12 cellular contexts compared by ENCODE assay signal in genomic region chr7:43294080-43294630, GRCh38.
DNase-seq lines count a peak whose midpoint lies in the region; ATAC-seq and TF ChIP-seq lines count a peak whose summit lies in the region.
"Had no signal": no experiment of that assay in that cellular context is flagged by ENCODE, and none has a peak within 500 bp of the region (broad histone marks: within the 10 kb centered on the region; RNA-seq: fewer than 3 reads in every experiment).

No MANE protein-coding gene starts in this region.

- peaks cover 3% of the 10 kb centered on the region; the same call in 1 of the 2 replicates for H3K4me1 ChIP-seq in GM23248 (ENCODE audit: insufficient read depth)
- H3K4me1 ChIP-seq in SK-N-SH (ENCODE audit: control insufficient read depth in 1 of 2, insufficient read depth in 2 of 2, low read depth in 1 of 2, low read length in 1 of 2), result no peaks in the 10 kb centered on the region
- H3K4me1 ChIP-seq in gastrocnemius medialis, result peaks cover 0 to 5% of the 10 kb centered on the region in 2 donors

- DNase-seq in GM23248 (peak; percentile 87), SK-N-SH (no peak), fibroblast of the aortic adventitia (ENCODE audit: low read depth) (peak; percentile 84), gastrocnemius medialis (peak; percentile 21 to 45), retina (no peak), hippocampal formation (lab: John Stamatoyannopoulos, UW) (no peak), COR-L47 (lab: John Stamatoyannopoulos, UW) (no peak)
- DNase-seq: activated B cell treated with CpG ODN at 0.5 μM for 24 hours; activated naive CD4-positive, alpha-beta T cell treated with Interleukin-2 at 50 U/mL for 16 hours; NCI-H1092; stimulated activated naive CD4-positive, alpha-beta T cell had no signal

- in situ Hi-C loops in GM23248 (cut with MboI) (loop anchor here (25.0 kb wide), 1 partner anchor 418 kb away; no protein-coding TSS in a partner anchor), gastrocnemius medialis (cut with MboI; ENCODE audit: low sequenced_read_pairs in 4 of 4) (no loop called here)

- H4K20me1 ChIP-seq in GM23248 (ENCODE audit: insufficient read depth), result no peaks in the 10 kb centered on the region
- H4K20me1 ChIP-seq in SK-N-SH (ENCODE audit: insufficient read depth), result no peaks in the 10 kb centered on the region

- H3K36me3 ChIP-seq in GM23248 (ENCODE audit: low read depth) (no peaks in the 10 kb centered on the region), SK-N-SH (replicated peaks in 1 of 2; ENCODE audit: control insufficient read depth in 1 of 2, insufficient read depth in 2 of 2, low read length in 1 of 2) (no peaks in the 10 kb centered on the region), gastrocnemius medialis (no peaks in the 10 kb centered on the region)

- H3K27ac ChIP-seq in GM23248 (no peak overlapping the region), SK-N-SH (ENCODE audit: low read depth in 2 of 2, low read length in 1 of 2) (no peak overlapping the region), gastrocnemius medialis (peak overlapping the region in 1 of 4 donors; percentile 16)

- H3K79me2 ChIP-seq in GM23248 (ENCODE audit: insufficient read depth), result no peaks in the 10 kb centered on the region
- H3K79me2 ChIP-seq in SK-N-SH (ENCODE audit: insufficient read depth), result no peaks in the 10 kb centered on the region

- TF ChIP-seq CTCF in SK-N-SH (IDR thresholded peaks at IDR 0.05) (no peak), fibroblast of the aortic adventitia (IDR thresholded peaks at IDR 0.05; ENCODE audit: insufficient read depth, low read length) (no peak), gastrocnemius medialis (IDR thresholded peaks at IDR 0.05 in 4 of 5, conservative IDR thresholded peaks at IDR 0.05 in 1 of 5) (no peak)

- H3K27me3 ChIP-seq in GM23248 (replicated peaks; ENCODE audit: insufficient read depth) (no peaks in the 10 kb centered on the region), SK-N-SH (ENCODE audit: insufficient read depth) (peaks cover 25% of the 10 kb centered on the region; the same call in 1 of the 2 replicates), gastrocnemius medialis (no peaks in the 10 kb centered on the region)

- H3K9ac ChIP-seq in GM23248 (no peak overlapping the region), SK-N-SH (no peak overlapping the region)

- H3K9me3 ChIP-seq in GM23248 (ENCODE audit: low read depth), result no peaks in the 10 kb centered on the region
- H3K9me3 ChIP-seq in SK-N-SH, result no peaks in the 10 kb centered on the region
- H3K9me3 ChIP-seq in gastrocnemius medialis, result no peaks in the 10 kb centered on the region

- H3K4me2 ChIP-seq in GM23248 (ENCODE audit: unreplicated experiment) (peak overlapping the region; percentile 41), SK-N-SH (peak overlapping the region; percentile 23; the same call in 1 of the 2 replicates)

- TF ChIP-seq EP300 in SK-N-SH (IDR thresholded peaks at IDR 0.05; ENCODE audit: borderline replicate concordance in 1 of 2, low read depth in 1 of 2, low read length in 1 of 2), result no peak

- H3K9me2 ChIP-seq in GM23248 (ENCODE audit: insufficient read depth) (no peaks in the 10 kb centered on the region), SK-N-SH (no peaks in the 10 kb centered on the region)

- H3F3A ChIP-seq in GM23248 (ENCODE audit: insufficient read depth) (no peaks in the 10 kb centered on the region; the same call in 1 of the 2 replicates), SK-N-SH (replicated peaks; ENCODE audit: insufficient read depth) (no peaks in the 10 kb centered on the region)

- TF ChIP-seq POLR2A in gastrocnemius medialis (IDR thresholded peaks at IDR 0.05), result no peak

- H2AFZ ChIP-seq in GM23248 (no peak overlapping the region), SK-N-SH (ENCODE audit: low read depth) (no peak overlapping the region)

- CTCF ChIA-PET in SK-N-SH (lab: Yijun Ruan, JAX), result interaction anchor here (0.7 to 1.3 kb wide), 3 partner anchors 8 to 145 kb away, joined by 3 read pairs; no protein-coding TSS in a partner anchor

- 47 to 48% methylated on average over 5 of the region's 5 CpGs for WGBS in GM23248 (ENCODE audit: low coverage in 1 of 2, low lambda C conversion rate in 2 of 2, missing lambda C conversion rate in 2 of 2), 2 experiments
- 34% methylated on average over 5 of the region's 5 CpGs for WGBS in SK-N-SH (ENCODE audit: low lambda C conversion rate)

- H3K4me3 ChIP-seq in GM23248, result no peak overlapping the region
- no peak overlapping the region for H3K4me3 ChIP-seq in SK-N-SH (ENCODE audit: low read depth in 2 of 2, low read length in 1 of 2)
- no peak overlapping the region for H3K4me3 ChIP-seq in fibroblast of the aortic adventitia (ENCODE audit: low read depth, low read length)
- no peak overlapping the region for H3K4me3 ChIP-seq in gastrocnemius medialis

- ATAC-seq in gastrocnemius medialis (peak; percentile 75 to 95), HG02938 (IDR thresholded peaks at IDR 0.05; ENCODE audit: unreplicated experiment) (no peak)

- POLR2A ChIA-PET in SK-N-SH (lab: Yijun Ruan, JAX), result no interaction called here

- intact Hi-C loops in gastrocnemius medialis (cut with DNase I; ENCODE audit: low total_unique reads), result no loop called here

- TF ChIP-seq RAD21 in SK-N-SH (IDR thresholded peaks at IDR 0.05; ENCODE audit: low read length), result no peak

TF ChIP-seq in SK-N-SH, 30 proteins besides CTCF, POLR2A, EP300 and RAD21:
- TF ChIP-seq PBX3 (IDR thresholded peaks at IDR 0.05), result peak; percentile 18; the same call in 1 of the 2 replicates
- TF ChIP-seq JUND (IDR thresholded peaks at IDR 0.05), result peak; percentile 57
- TF ChIP-seq NRF1 (IDR thresholded peaks at IDR 0.05; ENCODE audit: low read depth, low read length), result no peak
- TF ChIP-seq TCF12 (IDR thresholded peaks at IDR 0.05), result peak; percentile 59
- peak; percentile 51; the same call in 1 of the 2 replicates for TF ChIP-seq FOSL2 (IDR thresholded peaks at IDR 0.05; ENCODE audit: borderline replicate concordance, low read depth)
- peak; percentile 92 for TF ChIP-seq NFIC (IDR thresholded peaks at IDR 0.05; ENCODE audit: borderline replicate concordance)
- no peak for TF ChIP-seq FOXJ3 (CRISPR knock-in tag; IDR thresholded peaks at IDR 0.05)

Comparison
In these comparisons a context has a peak if more than half of its experiments do, and no peak if none do; other contexts are left out.
1. DNase-seq: peak in GM23248 (single experiment), fibroblast of the aortic adventitia (single experiment) and gastrocnemius medialis (2 of 2); none in SK-N-SH (single experiment), retina (single experiment), hippocampal formation (0 of 2) and COR-L47 (single experiment).